In genomic region chr1:160032165-160032827, GRCh38 we compare ENCODE assay signal across 8 cellular contexts. TPM values are rescaled to one million over a fixed set of nuclear protein-coding genes. Genes with fewer than 3 reads are reported as not detected.
DNase-seq lines count a peak whose midpoint lies in the region; ATAC-seq and TF ChIP-seq lines count a peak whose summit lies in the region.

No MANE protein-coding gene starts in this region.

- no peaks in the 10 kb centered on the region for H4K20me1 ChIP-seq in osteoblast (ENCODE audit: insufficient read depth, low read length)

- no peaks in the 10 kb centered on the region for H3K27me3 ChIP-seq in osteoblast (ENCODE audit: insufficient read depth, low read length)

- peak; percentile 40 for DNase-seq in DMS79 treated with DMSO at 0.1 percent for 48 hours (lab: John Stamatoyannopoulos, UW)
- no peak for DNase-seq in DMS79 (lab: John Stamatoyannopoulos, UW)
- peak; percentile 7 for DNase-seq in fibroblast of the aortic adventitia (ENCODE audit: low read depth)
- DNase-seq in osteoblast (ENCODE audit: insufficient read length, low spot score, missing footprints), result no peak
- no peak for DNase-seq in 8988T

- H3K4me1 ChIP-seq in osteoblast (ENCODE audit: insufficient read depth, low read length), result peaks cover 14% of the 10 kb centered on the region

- peak overlapping the region; percentile 97 for H2AFZ ChIP-seq in osteoblast (ENCODE audit: low read length)

- TF ChIP-seq CTCF in VCaP (conservative IDR thresholded peaks at IDR 0.05) (no peak), fibroblast of the aortic adventitia (IDR thresholded peaks at IDR 0.05; ENCODE audit: insufficient read depth, low read length) (no peak), osteoblast (IDR thresholded peaks at IDR 0.05; ENCODE audit: extremely low read depth, low read depth, low read length) (no peak)

- ATAC-seq in HG03060 (IDR thresholded peaks at IDR 0.05; ENCODE audit: low read depth, unreplicated experiment) (peak; percentile 6), GM18520 (IDR thresholded peaks at IDR 0.05; ENCODE audit: unreplicated experiment) (no peak)

- H3K4me2 ChIP-seq in osteoblast (ENCODE audit: insufficient read depth, low read length), result peak overlapping the region; percentile 83

- H3K4me3 ChIP-seq in fibroblast of the aortic adventitia (ENCODE audit: low read depth, low read length) (peak overlapping the region; percentile 78), osteoblast (ENCODE audit: insufficient read depth, low read length) (peak overlapping the region; percentile 91)

- H3K79me2 ChIP-seq in osteoblast (ENCODE audit: insufficient read depth, low read length), result peaks cover 18% of the 10 kb centered on the region

- no peaks in the 10 kb centered on the region for H3K36me3 ChIP-seq in osteoblast (ENCODE audit: insufficient read depth, low read length)

- peak overlapping the region; percentile 87 for H3K27ac ChIP-seq in VCaP
- H3K27ac ChIP-seq in osteoblast (ENCODE audit: low read depth, low read length), result no peak overlapping the region

- H3K9me3 ChIP-seq in osteoblast (ENCODE audit: low read depth, low read length), result no peaks in the 10 kb centered on the region

RNA-seq across cellular contexts. Expression of gene PIGM, which starts 0.5 kb away (rescaled TPM):
- total RNA-seq in fibroblast of the aortic adventitia (ENCODE audit: low replicate concordance) (3.3 and 7.7 TPM in 2 replicates), osteoblast (7.2 and 7.4 TPM in 2 replicates)

RNA-seq across cellular contexts. Expression of gene KCNJ10, which starts 37.7 kb away (rescaled TPM):
- total RNA-seq in fibroblast of the aortic adventitia (ENCODE audit: low replicate concordance) (not detected in 2 replicates), osteoblast (not detected in 2 replicates)

RNA-seq across cellular contexts. Expression of gene KCNJ9, which starts 49.0 kb away (rescaled TPM):
- 0.08 TPM in 1 of 2 replicates, not detected in the other for total RNA-seq in fibroblast of the aortic adventitia (ENCODE audit: low replicate concordance)
- total RNA-seq in osteoblast, result not detected in 2 replicates

Comparison
In these comparisons a context has a peak if more than half of its experiments do, and no peak if none do; other contexts are left out.
1. DNase-seq: peak in DMS79 treated with DMSO at 0.1 percent for 48 hours (single experiment) and fibroblast of the aortic adventitia (single experiment); none in DMS79 (single experiment), osteoblast (single experiment) and 8988T (single experiment).